8 cellular contexts compared by ENCODE assay signal in genomic region chrX:150898343-150899190, GRCh38. TPM values are rescaled to one million over a fixed set of nuclear protein-coding genes. Genes with fewer than 3 reads are reported as not detected.
DNase-seq lines count a peak whose midpoint lies in the region; ATAC-seq and TF ChIP-seq lines count a peak whose summit lies in the region.

A gene with protein sequence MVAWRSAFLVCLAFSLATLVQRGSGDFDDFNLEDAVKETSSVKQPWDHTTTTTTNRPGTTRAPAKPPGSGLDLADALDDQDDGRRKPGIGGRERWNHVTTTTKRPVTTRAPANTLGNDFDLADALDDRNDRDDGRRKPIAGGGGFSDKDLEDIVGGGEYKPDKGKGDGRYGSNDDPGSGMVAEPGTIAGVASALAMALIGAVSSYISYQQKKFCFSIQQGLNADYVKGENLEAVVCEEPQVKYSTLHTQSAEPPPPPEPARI (minus strand): TSS chrX:150898668. CDS start chrX:150898588, 80 bp downstream.

- H3K4me1 Mint-ChIP-seq in activated T-cell treated with anti-CD3 and anti-CD28 coated beads, Interleukin-2, amount 50 U/mL, for 4 hours (ENCODE audit: low read depth) = peaks cover 7% of the 10 kb centered on the region

- H3K4me1 ChIP-seq in esophagus (ENCODE audit: control insufficient read depth in 2 of 2, insufficient read depth in 2 of 2, low read length in 1 of 2) (no peaks in the 10 kb centered on the region), muscle layer of colon (ENCODE audit: insufficient read depth, low read length) (peaks cover 6% of the 10 kb centered on the region)

- H3K27me3 ChIP-seq in esophagus (ENCODE audit: control insufficient read depth in 1 of 2, insufficient read depth in 2 of 2, low read length in 2 of 2) (no peaks in the 10 kb centered on the region), muscle layer of colon (ENCODE audit: control insufficient read depth in 1 of 2, insufficient read depth in 2 of 2, low read length in 2 of 2) (peaks cover 0 to 3% of the 10 kb centered on the region in 2 donors)

- no peaks in the 10 kb centered on the region for H3K9me3 Mint-ChIP-seq in activated T-cell treated with anti-CD3 and anti-CD28 coated beads, Interleukin-2, amount 50 U/mL, for 4 hours

- 0 to 25% methylated on average over 67 to 95 of the region's 95 CpGs for WGBS in esophagus, 2 donors

- H3K4me3 Mint-ChIP-seq in activated T-cell treated with anti-CD3 and anti-CD28 coated beads, Interleukin-2, amount 50 U/mL, for 4 hours = peak within 1 kb of the TSS; percentile 82

- peak within 1 kb of the TSS; percentile 64 for H3K4me3 ChIP-seq in Jurkat, Clone E6-1 (ENCODE audit: low read length)
- H3K4me3 ChIP-seq in esophagus (ENCODE audit: low read depth in 1 of 2, low read length in 2 of 2) (peak within 1 kb of the TSS; percentile 56 to 70), muscle layer of colon (ENCODE audit: low read depth in 1 of 2, low read length in 2 of 2) (peak within 1 kb of the TSS; percentile 59 to 64)

- DNase-seq in DMS153 treated with DMSO at 0.1 percent for 48 hours (lab: John Stamatoyannopoulos, UW; ENCODE audit: unreplicated experiment) = peak; percentile 88
- peak; percentile 69 for DNase-seq in Jurkat, Clone E6-1 (ENCODE audit: low read depth, low spot score)
- peak; percentile 86 for DNase-seq in activated T-cell treated with anti-CD3 and anti-CD28 coated beads, Interleukin-2, amount 50 U/mL, for 4 hours
- DNase-seq in stimulated activated CD8-positive, alpha-beta memory T cell treated with anti-CD3 and anti-CD28 coated beads, Interleukin-4, amount 100 ng/mL, for 48 hours = peak; percentile 93

- H3K36me3 Mint-ChIP-seq in activated T-cell treated with anti-CD3 and anti-CD28 coated beads, Interleukin-2, amount 50 U/mL, for 4 hours (ENCODE audit: insufficient read depth) = no peaks in the 10 kb centered on the region

- H3K9ac ChIP-seq in muscle layer of colon (ENCODE audit: low read length) = no peak within 1 kb of the TSS

- H3K36me3 ChIP-seq in esophagus (ENCODE audit: control insufficient read depth in 2 of 2, insufficient read depth in 2 of 2, low read length in 1 of 2) = no peaks in the 10 kb centered on the region
- no peaks in the 10 kb centered on the region for H3K36me3 ChIP-seq in muscle layer of colon (ENCODE audit: insufficient read depth, low read length)

- H3K27me3 Mint-ChIP-seq in activated T-cell treated with anti-CD3 and anti-CD28 coated beads, Interleukin-2, amount 50 U/mL, for 4 hours (ENCODE audit: low read depth) = no peaks in the 10 kb centered on the region

- no peaks in the 10 kb centered on the region for H3K9me3 ChIP-seq in esophagus (ENCODE audit: control insufficient read depth in 2 of 2, insufficient read depth in 1 of 2, low read depth in 1 of 2, low read length in 1 of 2)
- no peaks in the 10 kb centered on the region for H3K9me3 ChIP-seq in muscle layer of colon (ENCODE audit: low read length)

- H3K27ac ChIP-seq in esophagus (ENCODE audit: low read depth in 2 of 2, low read length in 1 of 2) (peak within 1 kb of the TSS; percentile 26 to 73), muscle layer of colon (ENCODE audit: low read depth, low read length) (no peak within 1 kb of the TSS)

- peak; percentile 84 for ATAC-seq in GM21619 (IDR thresholded peaks at IDR 0.05; ENCODE audit: unreplicated experiment)
- peak; percentile 97 for ATAC-seq in activated T-cell treated with anti-CD3 and anti-CD28 coated beads, Interleukin-2, amount 50 U/mL, for 4 hours

TF ChIP-seq in PFSK-1, 5 proteins besides CTCF, POLR2A, EP300 and RAD21:
- TF ChIP-seq POLR2AphosphoS5 (IDR thresholded peaks at IDR 0.05; ENCODE audit: low read depth, low read length) (peak; percentile 70), FOXP2 (optimal IDR thresholded peaks at IDR 0.05; ENCODE audit: borderline replicate concordance, extremely low read depth, extremely low read length, insufficient read depth) (no peak)

RNA-seq across cellular contexts. Expression of the gene that starts here (rescaled TPM):
- polyA plus RNA-seq in Jurkat, Clone E6-1 (2012; ENCODE audit: insufficient read depth, insufficient read length) = 17.7 TPM
- polyA plus RNA-seq in PFSK-1 (2012; ENCODE audit: insufficient read length, low read depth) = 24.7 TPM
- total RNA-seq in activated T-cell treated with anti-CD3 and anti-CD28 coated beads, Interleukin-2, amount 50 U/mL, for 4 hours = 1 to 10 TPM; 7.9 to 8.2 (median 8.2) TPM
- polyA plus RNA-seq in esophagus = 1 to 10 TPM; 4.8 to 5.2 TPM
